18 cellular contexts compared by ENCODE assay signal in the genomic region with DNA sequence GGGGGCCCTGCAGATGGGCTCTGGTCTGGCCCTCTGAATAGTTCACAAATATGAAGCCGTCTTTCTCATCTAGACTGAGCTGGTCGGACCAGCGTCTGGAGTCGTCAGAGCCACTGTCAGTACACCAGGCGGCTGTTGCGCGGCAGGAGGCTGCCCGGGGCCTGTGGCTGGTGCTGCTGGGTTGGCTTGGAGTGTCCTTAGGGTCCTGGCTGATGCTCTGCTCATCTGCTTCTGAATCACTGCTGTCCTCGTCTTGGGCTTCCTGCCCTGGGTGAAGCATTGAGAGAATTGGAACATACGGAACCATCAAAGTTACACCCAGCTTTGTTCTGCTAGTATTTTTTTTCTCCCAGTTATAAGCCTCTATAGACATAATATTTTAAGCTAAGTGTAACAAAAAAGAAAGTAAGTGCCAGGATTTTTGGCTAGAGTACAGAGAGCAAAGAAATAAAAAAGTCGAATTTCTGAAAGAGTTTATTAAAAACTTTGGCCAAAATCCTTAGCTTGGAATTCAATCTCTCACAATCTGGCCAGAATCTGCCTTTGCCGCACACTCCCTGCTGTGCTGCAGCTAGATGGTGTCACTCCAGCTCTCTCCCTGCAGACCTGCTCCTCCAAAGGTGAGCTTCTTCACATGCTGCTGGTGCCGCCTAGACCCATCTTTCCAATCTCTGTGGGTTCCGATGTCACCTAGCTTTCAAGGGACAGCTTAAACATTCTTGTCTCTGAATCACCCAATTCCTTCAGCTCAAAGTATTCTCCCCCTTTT.
DNase-seq lines count a peak whose midpoint lies in the region; ATAC-seq and TF ChIP-seq lines count a peak whose summit lies in the region.
"Had no signal": no experiment of that assay in that cellular context is flagged by ENCODE, and none has a peak within 500 bp of the region (broad histone marks: within the 10 kb centered on the region; RNA-seq: fewer than 3 reads in every experiment).

No MANE protein-coding gene starts in this region.

- H3K27me3 ChIP-seq in breast epithelium (no peaks in the 10 kb centered on the region), mammary epithelial cell (ENCODE audit: insufficient read depth, low read length) (no peaks in the 10 kb centered on the region), aorta (ENCODE audit: control insufficient read depth in 1 of 2, insufficient read depth in 2 of 2, low read length in 1 of 2) (no peaks in the 10 kb centered on the region)

- H3K9me3 ChIP-seq in breast epithelium (no peaks in the 10 kb centered on the region), mammary epithelial cell (replicated peaks; ENCODE audit: insufficient read depth, low read length) (no peaks in the 10 kb centered on the region), aorta (ENCODE audit: control insufficient read depth, low read length) (no peaks in the 10 kb centered on the region)

- H3K9ac ChIP-seq in mammary epithelial cell (ENCODE audit: insufficient read depth, low read length): no peak overlapping the region

- H3K4me1 ChIP-seq in breast epithelium: peaks cover 0 to 6% of the 10 kb centered on the region in 2 donors
- H3K4me1 ChIP-seq in mammary epithelial cell (ENCODE audit: insufficient read depth, low read length): peaks cover 15% of the 10 kb centered on the region
- peaks cover 0 to 2% of the 10 kb centered on the region in 2 donors for H3K4me1 ChIP-seq in aorta (ENCODE audit: control insufficient read depth in 1 of 2, insufficient read depth in 2 of 2, low read length in 2 of 2)

- TF ChIP-seq CTCF in breast epithelium (IDR thresholded peaks at IDR 0.05) (no peak), mammary epithelial cell (conservative IDR thresholded peaks at IDR 0.05 in 1 of 2, IDR thresholded peaks at IDR 0.05 in 1 of 2; ENCODE audit: extremely low read depth in 1 of 2, insufficient read depth in 1 of 2, low read depth in 1 of 2, low read length in 2 of 2) (no peak)

- intact Hi-C loops in breast epithelium (cut with DNase I; ENCODE audit: low total_unique reads): no loop called here
- intact Hi-C loops in mammary epithelial cell (cut with micrococcal nuclease): no loop called here
- intact Hi-C loops in sciatic nerve (cut with DNase I): no loop called here
- intact Hi-C loops in aorta (cut with DNase I): loop anchor here in 1 of 2 donors (10.0 kb wide), 1 partner anchor 94 kb away; the partner anchor contains the start of gene CDS1

- dilution Hi-C loops in mammary epithelial cell (cut with HindIII; ENCODE audit: low sequenced_read_pairs): no loop called here

- CTCF ChIA-PET in mammary epithelial cell (lab: Charles Lee; ENCODE audit: low non-redundant PET): no interaction called here

- H3K36me3 ChIP-seq in breast epithelium: peaks cover 9% of the 10 kb centered on the region
- peaks cover 12% of the 10 kb centered on the region for H3K36me3 ChIP-seq in mammary epithelial cell (ENCODE audit: insufficient read depth, low read length)
- peaks cover 8 to 16% of the 10 kb centered on the region in 2 donors for H3K36me3 ChIP-seq in aorta (ENCODE audit: control insufficient read depth in 1 of 2, insufficient read depth in 2 of 2, low read length in 1 of 2)

- no peak overlapping the region for H3K4me2 ChIP-seq in mammary epithelial cell (ENCODE audit: insufficient read depth, low read depth, low read length)
- H3K4me2 ChIP-seq: GM23338 had no signal

- in situ Hi-C loops in mammary epithelial cell (cut with MboI; ENCODE audit: low sequenced_read_pairs in 2 of 2): no loop called here

- no peaks in the 10 kb centered on the region for H3K79me2 ChIP-seq in mammary epithelial cell (ENCODE audit: insufficient read depth, low read length)

- no TSS peak for BruUV-seq in mammary epithelial cell (replicated peaks; lab: Mats Ljungman, UMichigan)

- DNase-seq in breast epithelium (ENCODE audit: low spot score in 2 of 2): no peak
- no peak for DNase-seq in mammary epithelial cell
- DNase-seq in hippocampal formation (lab: John Stamatoyannopoulos, UW): peak; percentile 7 to 25
- DNase-seq in sciatic nerve (ENCODE audit: low spot score): no peak
- no peak for DNase-seq in aorta
- DNase-seq: DMS79, NCI-H187, NCI-H2227 treated with DMSO at 0.1 percent for 48 hours, NCI-H510A treated with DMSO at 0.1 percent for 48 hours, NCI-H774, RPMI8226, SIG-M5 had no signal

- ATAC-seq in sciatic nerve (peak; percentile 77), aorta (ENCODE audit: low FRiP score) (peak; percentile 54), GM21825 (IDR thresholded peaks at IDR 0.05; ENCODE audit: unreplicated experiment) (no peak), GM21737 (IDR thresholded peaks at IDR 0.05; ENCODE audit: unreplicated experiment) (no peak), GM19351 (IDR thresholded peaks at IDR 0.05; ENCODE audit: unreplicated experiment) (no peak)
- ATAC-seq: GM23338, K562 had no signal

- no peak for TF ChIP-seq POLR2A in breast epithelium (IDR thresholded peaks at IDR 0.05)

- H3K27ac ChIP-seq in breast epithelium (peak overlapping the region; percentile 33 to 44), mammary epithelial cell (ENCODE audit: insufficient read depth, low read depth, low read length) (no peak overlapping the region), aorta (ENCODE audit: low read depth in 1 of 2, low read length in 2 of 2) (no peak overlapping the region)
- H3K27ac ChIP-seq: 22Rv1 had no signal

- H4K20me1 ChIP-seq in mammary epithelial cell (ENCODE audit: insufficient read depth, low read length): no peaks in the 10 kb centered on the region

- 64% methylated on average over 11 of the region's 14 CpGs for WGBS in mammary epithelial cell (ENCODE audit: low coverage, missing lambda C conversion rate)
- WGBS in aorta, 2 donors: 61 to 67% methylated on average over 14 of the region's 14 CpGs

- no peak overlapping the region for H2AFZ ChIP-seq in mammary epithelial cell (ENCODE audit: low read depth, low read length)
- H2AFZ ChIP-seq: GM23338 had no signal

- H3K4me3 ChIP-seq in breast epithelium: no peak overlapping the region
- no peak overlapping the region for H3K4me3 ChIP-seq in mammary epithelial cell (replicated peaks in 1 of 3; ENCODE audit: insufficient read depth in 1 of 3, low read depth in 2 of 3, low read length in 3 of 3)
- no peak overlapping the region for H3K4me3 ChIP-seq in aorta (ENCODE audit: low read length in 2 of 2)
- H3K4me3 ChIP-seq: GM23338, K562 had no signal

Comparison
In these comparisons a context has a peak if more than half of its experiments do, and no peak if none do; other contexts are left out.
1. H3K27ac ChIP-seq: peak in breast epithelium (2 of 2); none in mammary epithelial cell (single experiment) and aorta (0 of 2).
2. DNase-seq: peak in hippocampal formation (2 of 2); none in breast epithelium (0 of 2), mammary epithelial cell (single experiment), sciatic nerve (single experiment) and aorta (0 of 2).
3. ATAC-seq: peak in sciatic nerve (single experiment) and aorta (single experiment); none in GM21825 (single experiment), GM21737 (single experiment) and GM19351 (single experiment).